ENCODE assay signal across 8 cellular contexts in genomic region chr6:26401987-26402658, GRCh38.
A peak's percentile ranks its signal among the peaks of the same experiment; 100 is the strongest.
DNase-seq lines count a peak whose midpoint lies in the region; ATAC-seq lines count a peak whose summit lies in the region.

BTN3A1 (plus strand) TSS chr6:26402275; CDS start chr6:26405564, 3,289 bp downstream.

- in situ Hi-C loops in ACHN (cut with HindIII; ENCODE audit: low pct_ligation_motif_present, low pct_unique_long_range_greater_than_20kb, low sequenced_read_pairs), result no loop called here

- ATAC-seq in GM18867 (IDR thresholded peaks at IDR 0.05; ENCODE audit: unreplicated experiment) (peak; percentile 85), HG03095 (IDR thresholded peaks at IDR 0.05; ENCODE audit: unreplicated experiment) (peak; percentile 88)

- DNase-seq in ACHN (peak; percentile 82), NCI-H2227 treated with DMSO at 0.1 percent for 48 hours (lab: John Stamatoyannopoulos, UW) (peak; percentile 95), cerebellar cortex (ENCODE audit: low spot score) (peak; percentile 87), islet precursor cell (peak; percentile 66)
- peak; percentile 12 to 47 (median 16) for DNase-seq in activated CD4-positive, CD25-positive, alpha-beta regulatory T cell (lab: John Stamatoyannopoulos, UW)
- peak; percentile 43 to 58 (median 49) for DNase-seq in stimulated activated CD4-positive, alpha-beta T cell treated with anti-CD3 and anti-CD28 coated beads, Interleukin-12 subunit alpha, Interleukin-12 subunit beta, amount 100 ng/mL, for 48 hours (ENCODE audit: low read depth in 2 of 3, low spot score in 1 of 3)

Comparison
In these comparisons a context has a peak if more than half of its experiments do, and no peak if none do; other contexts are left out.
1. Peak in every context shown above with its lines: DNase-seq and ATAC-seq.
2. DNase-seq: peak in every context shown above with its lines; median percentile 95 in NCI-H2227 treated with DMSO at 0.1 percent for 48 hours; 87 in cerebellar cortex; 82 in ACHN; 66 in islet precursor cell; 49 in stimulated activated CD4-positive, alpha-beta T cell treated with anti-CD3 and anti-CD28 coated beads, Interleukin-12 subunit alpha, Interleukin-12 subunit beta, amount 100 ng/mL, for 48 hours; 16 in activated CD4-positive, CD25-positive, alpha-beta regulatory T cell.